In genomic region chr12:92914170-92914569, GRCh38 we compare ENCODE assay signal across 15 cellular contexts. TPM values are rescaled to one million over a fixed set of nuclear protein-coding genes. Genes with fewer than 3 reads are reported as not detected.
DNase-seq lines count a peak whose midpoint lies in the region; ATAC-seq and TF ChIP-seq lines count a peak whose summit lies in the region.
"Had no signal": no experiment of that assay in that cellular context is flagged by ENCODE, and none has a peak within 500 bp of the region (broad histone marks: within the 10 kb centered on the region; RNA-seq: fewer than 3 reads in every experiment).

No MANE protein-coding gene starts in this region.

- CTCF ChIA-PET in CD4-positive, alpha-beta T cell (lab: Charles Lee), result no interaction called here

- peak overlapping the region; percentile 79 for H3K27ac Mint-ChIP-seq in CD4-positive, alpha-beta T cell
- H3K27ac Mint-ChIP-seq in GM23338, result no peak overlapping the region
- peak overlapping the region; percentile 4 for H3K27ac Mint-ChIP-seq in T-helper 17 cell
- peak overlapping the region; percentile 20 for H3K27ac Mint-ChIP-seq in nephron progenitor cell

- H3K9me3 Mint-ChIP-seq in CD4-positive, alpha-beta T cell, result no peaks in the 10 kb centered on the region
- H3K9me3 Mint-ChIP-seq in GM23338, result peaks cover 7% of the 10 kb centered on the region; the same call in 2 of the 3 replicates
- H3K9me3 Mint-ChIP-seq in nephron progenitor cell, result peaks cover 38% of the 10 kb centered on the region

- TF ChIP-seq CTCF in CD4-positive, alpha-beta T cell (IDR thresholded peaks at IDR 0.05), result no peak
- no peak for TF ChIP-seq CTCF in GM23338 (conservative IDR thresholded peaks at IDR 0.05; ENCODE audit: low read depth in 2 of 2)
- no peak for TF ChIP-seq CTCF in nephron progenitor cell (IDR thresholded peaks at IDR 0.05)
- TF ChIP-seq CTCF in brain microvascular endothelial cell (IDR thresholded peaks at IDR 0.05; ENCODE audit: low read depth, low read length, missing control alignments), result no peak
- no peak for TF ChIP-seq CTCF in left ventricle myocardium inferior (IDR thresholded peaks at IDR 0.05; ENCODE audit: borderline replicate concordance)

- no peak overlapping the region for H3K4me3 Mint-ChIP-seq in CD4-positive, alpha-beta T cell
- no peak overlapping the region for H3K4me3 Mint-ChIP-seq in GM23338
- H3K4me3 Mint-ChIP-seq in T-helper 17 cell, result no peak overlapping the region
- no peak overlapping the region for H3K4me3 Mint-ChIP-seq in nephron progenitor cell

- peaks cover 37% of the 10 kb centered on the region for H3K4me1 Mint-ChIP-seq in CD4-positive, alpha-beta T cell (ENCODE audit: low read depth)
- peaks cover 25% of the 10 kb centered on the region for H3K4me1 Mint-ChIP-seq in GM23338
- H3K4me1 Mint-ChIP-seq in T-helper 17 cell, result peaks cover 14% of the 10 kb centered on the region
- H3K4me1 Mint-ChIP-seq in nephron progenitor cell, result no peaks in the 10 kb centered on the region

- H3K27ac ChIP-seq in CD4-positive, alpha-beta T cell (ENCODE audit: low read depth, low read length), result no peak overlapping the region
- no peak overlapping the region for H3K27ac ChIP-seq in GM23338 (ENCODE audit: low read depth)
- H3K27ac ChIP-seq in brain microvascular endothelial cell, result no peak overlapping the region
- H3K27ac ChIP-seq in left ventricle myocardium inferior (replicated peaks), result no peak overlapping the region
- H3K27ac ChIP-seq: A549, C4-2B had no signal

- H3K36me3 ChIP-seq in GM23338 (ENCODE audit: insufficient read depth), result no peaks in the 10 kb centered on the region
- H3K36me3 ChIP-seq in brain microvascular endothelial cell (replicated peaks), result no peaks in the 10 kb centered on the region
- no peaks in the 10 kb centered on the region for H3K36me3 ChIP-seq in left ventricle myocardium inferior

- H3K36me3 Mint-ChIP-seq in CD4-positive, alpha-beta T cell (ENCODE audit: low read depth), result peaks cover 5% of the 10 kb centered on the region
- H3K36me3 Mint-ChIP-seq in GM23338 (ENCODE audit: low read depth) (peaks cover 11% of the 10 kb centered on the region; the same call in 2 of the 3 replicates), T-helper 17 cell (ENCODE audit: low read depth) (peaks cover 2% of the 10 kb centered on the region), nephron progenitor cell (ENCODE audit: low read depth) (peaks cover 34% of the 10 kb centered on the region)

- H2AFZ ChIP-seq in GM23338, result no peak overlapping the region

- DNase-seq in CD4-positive, alpha-beta T cell, result no peak
- DNase-seq in GM23338 (ENCODE audit: low spot score) (no peak), T-helper 17 cell (no peak), nephron progenitor cell (no peak), brain microvascular endothelial cell (no peak), head of caudate nucleus (no peak), left ventricle myocardium inferior (no peak), midbrain (lab: John Stamatoyannopoulos, UW) (no peak)
- DNase-seq: BE2C, DMS79, EL, IMR-90 had no signal

- H3K27me3 Mint-ChIP-seq in CD4-positive, alpha-beta T cell, result no peaks in the 10 kb centered on the region
- peaks cover 3% of the 10 kb centered on the region for H3K27me3 Mint-ChIP-seq in GM23338 (ENCODE audit: insufficient read depth, low read depth, poor library complexity)
- H3K27me3 Mint-ChIP-seq in T-helper 17 cell, result no peaks in the 10 kb centered on the region
- no peaks in the 10 kb centered on the region for H3K27me3 Mint-ChIP-seq in nephron progenitor cell (ENCODE audit: low read depth, poor library complexity)

- POLR2A ChIA-PET in CD4-positive, alpha-beta T cell (lab: Charles Lee), result no interaction called here

- peaks cover 61% of the 10 kb centered on the region for H3K79me2 ChIP-seq in GM23338 (replicated peaks; ENCODE audit: insufficient read depth)

- H3K4me2 ChIP-seq in GM23338, result peak overlapping the region; percentile 26; the same call in 1 of the 2 replicates
- H3K4me2 ChIP-seq: A549 had no signal

- no peaks in the 10 kb centered on the region for H3K9me3 ChIP-seq in CD4-positive, alpha-beta T cell (ENCODE audit: control insufficient read depth, low read length)
- no peaks in the 10 kb centered on the region for H3K9me3 ChIP-seq in T-helper 17 cell (ENCODE audit: control insufficient read depth, low read length, poor library complexity, severe bottlenecking)
- peaks cover 5% of the 10 kb centered on the region for H3K9me3 ChIP-seq in left ventricle myocardium inferior (replicated peaks)
- H3K9me3 ChIP-seq: BE2C had no signal

- intact Hi-C loops in CD4-positive, alpha-beta T cell (cut with DNase I, micrococcal nuclease), result no loop called here
- intact Hi-C loops in head of caudate nucleus (cut with DNase I) (no loop called here), left ventricle myocardium inferior (cut with micrococcal nuclease) (no loop called here)

- no peaks in the 10 kb centered on the region for H3K9me2 ChIP-seq in GM23338 (ENCODE audit: insufficient read depth)

- no peaks in the 10 kb centered on the region for H4K20me1 ChIP-seq in GM23338 (replicated peaks; ENCODE audit: insufficient read depth)

- no peaks in the 10 kb centered on the region for H3K27me3 ChIP-seq in CD4-positive, alpha-beta T cell (ENCODE audit: control insufficient read depth, insufficient read depth, low read length)
- no peaks in the 10 kb centered on the region for H3K27me3 ChIP-seq in GM23338 (ENCODE audit: insufficient read depth)
- H3K27me3 ChIP-seq in brain microvascular endothelial cell (replicated peaks), result no peaks in the 10 kb centered on the region
- H3K27me3 ChIP-seq in left ventricle myocardium inferior (ENCODE audit: low read depth), result no peaks in the 10 kb centered on the region
- H3K27me3 ChIP-seq: BE2C had no signal

- no peaks in the 10 kb centered on the region for H3F3A ChIP-seq in GM23338 (replicated peaks; ENCODE audit: low read depth)

- H3K4me3 ChIP-seq in GM23338 (no peak overlapping the region), brain microvascular endothelial cell (ENCODE audit: low read depth, low read length) (no peak overlapping the region), left ventricle myocardium inferior (no peak overlapping the region)
- H3K4me3 ChIP-seq: A549, HAP-1 had no signal

- in situ Hi-C loops in brain microvascular endothelial cell (cut with HindIII; ENCODE audit: low pct_ligation_motif_present, low sequenced_read_pairs), result no loop called here

- no peak for ATAC-seq in CD4-positive, alpha-beta T cell (ENCODE audit: poor library complexity)
- ATAC-seq in GM23338 (no peak), T-helper 17 cell (no peak)
- ATAC-seq: A549 had no signal

- H3K4me1 ChIP-seq in GM23338 (ENCODE audit: insufficient read depth) (peaks cover 17% of the 10 kb centered on the region), left ventricle myocardium inferior (peaks cover 26% of the 10 kb centered on the region)
- H3K4me1 ChIP-seq: A549, BE2C had no signal

RNA-seq across cellular contexts. Expression of gene EEA1, which starts 14.9 kb away (rescaled TPM):
- total RNA-seq in CD4-positive, alpha-beta T cell, result 10 to 100 TPM; 10.5 to 11.1 TPM
- 10.0 and 12.5 TPM in 2 replicates for total RNA-seq in GM23338 (2014; rRNA removed; shearing (Covaris generic))
- polyA plus RNA-seq in GM23338 (2016; fragmentation: Nextera tagmentation; extraction: Ambion mirVana), result 25.8 and 41.1 TPM in 2 replicates
- total RNA-seq in T-helper 17 cell (10 to 100 TPM; 13.2 to 16.1 TPM), left ventricle myocardium inferior (23.9 TPM)
